14 cellular contexts compared by ENCODE assay signal in the genomic region with DNA sequence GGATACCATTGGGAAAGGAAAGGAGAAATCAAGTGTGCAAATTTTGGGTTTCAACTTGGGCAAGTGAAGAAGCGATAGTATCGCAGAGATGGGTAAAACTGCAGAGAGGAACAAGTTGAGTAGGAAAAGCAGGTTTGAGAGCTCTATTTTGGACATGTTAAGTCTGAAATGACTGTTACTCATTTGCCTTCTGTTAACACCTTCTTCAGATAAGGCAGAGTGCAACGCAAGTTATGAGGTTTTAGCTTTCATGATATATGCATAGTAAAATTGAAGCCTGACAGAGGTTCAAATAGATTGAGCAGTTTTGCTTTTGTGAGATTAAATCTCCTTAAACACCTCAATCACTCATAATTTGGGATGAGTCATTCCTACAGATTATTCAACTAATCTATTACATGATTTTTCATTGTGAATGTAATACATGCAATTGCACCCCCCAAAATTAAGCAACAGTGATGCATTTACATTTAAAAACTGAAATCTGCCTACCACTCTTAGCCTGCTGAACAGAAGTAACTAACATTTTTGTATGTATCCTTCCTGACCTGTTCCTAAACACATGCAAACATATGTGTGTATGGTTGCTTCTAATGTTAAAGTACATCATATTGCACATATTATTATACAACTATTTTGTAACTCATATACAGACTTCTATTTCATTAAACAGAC.
DNase-seq lines count a peak whose midpoint lies in the region; ATAC-seq and TF ChIP-seq lines count a peak whose summit lies in the region.
"Had no signal": no experiment of that assay in that cellular context is flagged by ENCODE, and none has a peak within 500 bp of the region (broad histone marks: within the 10 kb centered on the region; RNA-seq: fewer than 3 reads in every experiment).

No MANE protein-coding gene starts in this region.

- H3K79me1 ChIP-seq in mesenchymal stem cell (replicated peaks; ENCODE audit: low read length, poor library complexity, severe bottlenecking): no peaks in the 10 kb centered on the region

- H3K79me2 ChIP-seq in smooth muscle cell (ENCODE audit: low read depth): no peaks in the 10 kb centered on the region

- H3K4me2 ChIP-seq in smooth muscle cell: peak overlapping the region; percentile 64
- no peak overlapping the region for H3K4me2 ChIP-seq in mesenchymal stem cell (ENCODE audit: low read length, poor library complexity, severe bottlenecking)

- peak overlapping the region; percentile 77 for H3K27ac Mint-ChIP-seq in activated CD4-positive, alpha-beta T cell treated with anti-CD3 and anti-CD28 coated beads, Interleukin-2, amount 10 ng/mL, durations not matched to agents 24 days and 14 days

- no peak overlapping the region for H2BK12ac ChIP-seq in mesenchymal stem cell (ENCODE audit: low read length in 2 of 2)

- H2BK15ac ChIP-seq in mesenchymal stem cell (ENCODE audit: low read depth, poor library complexity, severe bottlenecking): no peak overlapping the region

- H3K4me3 ChIP-seq in smooth muscle cell: no peak overlapping the region
- H3K4me3 ChIP-seq in mesenchymal stem cell (ENCODE audit: insufficient read depth in 1 of 2, low read depth in 1 of 2, low read length in 2 of 2): no peak overlapping the region
- H3K4me3 ChIP-seq: testis had no signal

- H3K4me3 Mint-ChIP-seq in activated CD4-positive, alpha-beta T cell treated with anti-CD3 and anti-CD28 coated beads, Interleukin-2, amount 10 ng/mL, durations not matched to agents 24 days and 14 days: no peak overlapping the region
- H3K4me3 Mint-ChIP-seq: naive thymus-derived CD4-positive, alpha-beta T cell had no signal

- H3K4me1 Mint-ChIP-seq in activated CD4-positive, alpha-beta T cell treated with anti-CD3 and anti-CD28 coated beads, Interleukin-2, amount 10 ng/mL, durations not matched to agents 24 days and 14 days: peaks cover 17% of the 10 kb centered on the region

- WGBS in smooth muscle cell (ENCODE audit: low lambda C conversion rate): 68% methylated on average over 3 of the region's 3 CpGs
- WGBS in mesenchymal stem cell: 100% methylated on average over 2 of the region's 3 CpGs

- peaks cover 13% of the 10 kb centered on the region for H3F3A ChIP-seq in smooth muscle cell (ENCODE audit: low read depth)

- H3K18ac ChIP-seq in mesenchymal stem cell (ENCODE audit: low read depth in 1 of 2, low read length in 2 of 2): no peak overlapping the region

- H3K9ac ChIP-seq in smooth muscle cell (ENCODE audit: low read depth): no peak overlapping the region
- no peak overlapping the region for H3K9ac ChIP-seq in mesenchymal stem cell (ENCODE audit: low read length)

- no peak overlapping the region for H4K91ac ChIP-seq in mesenchymal stem cell (ENCODE audit: low read length)

- H2AFZ ChIP-seq in smooth muscle cell (ENCODE audit: low read depth) (no peak overlapping the region), mesenchymal stem cell (ENCODE audit: low read depth, low read length) (no peak overlapping the region)

- no peak overlapping the region for H3K23ac ChIP-seq in mesenchymal stem cell (ENCODE audit: low read length in 2 of 2)

- H3K27ac ChIP-seq in smooth muscle cell (ENCODE audit: low read depth) (peak overlapping the region; percentile 66), mesenchymal stem cell (ENCODE audit: low read length, poor library complexity, severe bottlenecking) (no peak overlapping the region)
- H3K27ac ChIP-seq: testis had no signal

- H3K9me3 ChIP-seq in smooth muscle cell (replicated peaks; ENCODE audit: low read depth): no peaks in the 10 kb centered on the region
- H3K9me3 ChIP-seq in mesenchymal stem cell (ENCODE audit: control insufficient read depth, low read length): no peaks in the 10 kb centered on the region
- H3K9me3 ChIP-seq: testis had no signal

- H2BK120ac ChIP-seq in mesenchymal stem cell (ENCODE audit: low read depth, low read length): no peak overlapping the region

- H3K27me3 Mint-ChIP-seq in activated CD4-positive, alpha-beta T cell treated with anti-CD3 and anti-CD28 coated beads, Interleukin-2, amount 10 ng/mL, durations not matched to agents 24 days and 14 days: no peaks in the 10 kb centered on the region
- H3K27me3 Mint-ChIP-seq: naive thymus-derived CD4-positive, alpha-beta T cell had no signal

- H3K4ac ChIP-seq in mesenchymal stem cell (ENCODE audit: low read depth in 1 of 2, low read length in 2 of 2): no peak overlapping the region

- no peak overlapping the region for H2BK5ac ChIP-seq in mesenchymal stem cell (ENCODE audit: low read depth, low read length, poor library complexity, severe bottlenecking)

- H3K4me1 ChIP-seq in smooth muscle cell (ENCODE audit: low read depth) (no peaks in the 10 kb centered on the region), mesenchymal stem cell (ENCODE audit: control insufficient read depth, insufficient read depth, low read depth, low read length) (no peaks in the 10 kb centered on the region)
- H3K4me1 ChIP-seq: testis had no signal

- no peak for DNase-seq in activated CD4-positive, alpha-beta T cell treated with anti-CD3 and anti-CD28 coated beads, Interleukin-2, amount 10 ng/mL, durations not matched to agents 24 days and 14 days
- DNase-seq in activated CD4-positive, alpha-beta T cell treated with anti-CD3 and anti-CD28 coated beads for 48 hours: no peak
- DNase-seq in smooth muscle cell (lab: John Stamatoyannopoulos, UW; ENCODE audit: unreplicated experiment) (no peak), amniotic stem cell (lab: John Stamatoyannopoulos, UW) (no peak), mesenchymal stem cell (no peak)
- no peak for DNase-seq in activated effector memory CD4-positive, alpha-beta T cell treated with Interleukin-2 at 50 U/mL for 16 hours
- DNase-seq: anterior cingulate cortex; DMS53; naive thymus-derived CD4-positive, alpha-beta T cell; NCI-H1694; stimulated activated CD4-positive, alpha-beta T cell treated with anti-CD3 and anti-CD28 coated beads, Interleukin-2, amount 100 ng/mL, for 24 hours; testis had no signal

- H3K27me3 ChIP-seq in smooth muscle cell (ENCODE audit: low read depth): no peaks in the 10 kb centered on the region
- H3K27me3 ChIP-seq in mesenchymal stem cell (ENCODE audit: control insufficient read depth in 1 of 2, insufficient read depth in 1 of 2, low read length in 2 of 2): no peaks in the 10 kb centered on the region
- H3K27me3 ChIP-seq: testis had no signal

- intact Hi-C loops in activated CD4-positive, alpha-beta T cell treated with anti-CD3 and anti-CD28 coated beads, Interleukin-2, amount 10 ng/mL, durations not matched to agents 24 days and 14 days (cut with micrococcal nuclease): loop anchor here (1.0 to 10.0 kb wide), 5 partner anchors 26 to 480 kb away; no protein-coding TSS in a partner anchor

- peaks cover 23% of the 10 kb centered on the region for H3K9me3 Mint-ChIP-seq in activated CD4-positive, alpha-beta T cell treated with anti-CD3 and anti-CD28 coated beads, Interleukin-2, amount 10 ng/mL, durations not matched to agents 24 days and 14 days

- H4K8ac ChIP-seq in mesenchymal stem cell (ENCODE audit: low read length): no peak overlapping the region

- H3K14ac ChIP-seq in mesenchymal stem cell (ENCODE audit: low read length in 2 of 2): no peak overlapping the region

- ATAC-seq in HG02588 (IDR thresholded peaks at IDR 0.05; ENCODE audit: unreplicated experiment) (peak; percentile 78), HG03520 (IDR thresholded peaks at IDR 0.05; ENCODE audit: unreplicated experiment) (peak; percentile 77)

- TF ChIP-seq CTCF in smooth muscle cell (IDR thresholded peaks at IDR 0.05; ENCODE audit: borderline replicate concordance, insufficient read depth, poor library complexity, severe bottlenecking): no peak

- no peak overlapping the region for H2AK5ac ChIP-seq in mesenchymal stem cell (ENCODE audit: low read length, severe bottlenecking)

- H3K36me3 Mint-ChIP-seq in activated CD4-positive, alpha-beta T cell treated with anti-CD3 and anti-CD28 coated beads, Interleukin-2, amount 10 ng/mL, durations not matched to agents 24 days and 14 days (ENCODE audit: low read depth): peaks cover 76% of the 10 kb centered on the region

- no peaks in the 10 kb centered on the region for H4K20me1 ChIP-seq in smooth muscle cell (ENCODE audit: low read depth)

- H3K36me3 ChIP-seq in smooth muscle cell (ENCODE audit: low read depth): no peaks in the 10 kb centered on the region
- H3K36me3 ChIP-seq in mesenchymal stem cell (ENCODE audit: control insufficient read depth in 1 of 2, insufficient read depth in 2 of 2, low read depth in 1 of 2, low read length in 2 of 2): no peaks in the 10 kb centered on the region
